Comparison of ENCODE assay signal across 25 cellular contexts in genomic region chr2:99868260-99868659, GRCh38.
DNase-seq lines count a peak whose midpoint lies in the region; ATAC-seq and TF ChIP-seq lines count a peak whose summit lies in the region.
"Had no signal": no experiment of that assay in that cellular context is flagged by ENCODE, and none has a peak within 500 bp of the region (broad histone marks: within the 10 kb centered on the region; RNA-seq: fewer than 3 reads in every experiment).

No MANE protein-coding gene starts in this region.

- H3K27ac ChIP-seq in 22Rv1 (peak overlapping the region; percentile 20; the same call in 1 of the 2 replicates), DOHH2 (ENCODE audit: low read depth, low read length) (no peak overlapping the region), OCI-LY1 (ENCODE audit: low read depth, low read length, poor library complexity, severe bottlenecking) (peak overlapping the region; percentile 63), heart left ventricle (no peak overlapping the region)
- H3K27ac ChIP-seq in CD4-positive, alpha-beta memory T cell (ENCODE audit: low read depth, low read length): no peak overlapping the region
- H3K27ac ChIP-seq: GM23248 had no signal

- peaks cover 21% of the 10 kb centered on the region for H3K4me1 Mint-ChIP-seq in memory B cell
- H3K4me1 Mint-ChIP-seq in CD4-positive, alpha-beta memory T cell: no peaks in the 10 kb centered on the region
- H3K4me1 Mint-ChIP-seq: activated CD4-positive, alpha-beta memory T cell treated with anti-CD3 and anti-CD28 coated beads, Interleukin-2, amount 10 ng/mL, durations not matched to agents 7 days and 5 days; activated naive CD8-positive, alpha-beta T cell treated with anti-CD3 and anti-CD28 coated beads, Interleukin-2, amount 10 ng/mL, durations not matched to agents 7 days and 5 days; activated T-helper 17 cell treated with anti-CD3 and anti-CD28 coated beads, Interleukin-2, amount 50 U/mL, for 72 hours; central memory CD8-positive, alpha-beta T cell had no signal

- no peaks in the 10 kb centered on the region for H3K27me3 Mint-ChIP-seq in memory B cell
- H3K27me3 Mint-ChIP-seq in CD4-positive, alpha-beta memory T cell: peaks cover 0 to 4% of the 10 kb centered on the region in 2 donors
- H3K27me3 Mint-ChIP-seq: activated CD4-positive, alpha-beta memory T cell treated with anti-CD3 and anti-CD28 coated beads, Interleukin-2, amount 10 ng/mL, durations not matched to agents 7 days and 5 days; activated T-helper 17 cell treated with anti-CD3 and anti-CD28 coated beads, Interleukin-2, amount 50 U/mL, for 72 hours; central memory CD8-positive, alpha-beta T cell had no signal

- no peak overlapping the region for H2AFZ ChIP-seq in OCI-LY1 (ENCODE audit: low read length)
- H2AFZ ChIP-seq: GM23248 had no signal

- DNase-seq in memory B cell (ENCODE audit: low spot score in 2 of 2): no peak
- DNase-seq in CD4-positive, alpha-beta memory T cell: no peak
- DNase-seq in heart left ventricle: no peak
- DNase-seq: activated CD4-positive, alpha-beta memory T cell treated with anti-CD3 and anti-CD28 coated beads, Interleukin-2, amount 10 ng/mL, durations not matched to agents 7 days and 5 days; activated CD4-positive, alpha-beta T cell treated with anti-CD3 and anti-CD28 coated beads for 1 hour; activated CD8-positive, alpha-beta memory T cell treated with anti-CD3 and anti-CD28 coated beads, Interleukin-2, amount 50 U/mL, for 48 hours; activated naive CD8-positive, alpha-beta T cell treated with anti-CD3 and anti-CD28 coated beads, Interleukin-2, amount 10 ng/mL, durations not matched to agents 7 days and 5 days; GM23248; KBM-7; left ventricle myocardium superior; NCI-H2107; NCI-H446 treated with DMSO at 0.1 percent for 48 hours; OCI-M1; right cardiac atrium; stimulated activated CD4-positive, alpha-beta T cell treated with anti-CD3 and anti-CD28 coated beads, Interleukin-2, amount 100 ng/mL, for 24 hours had no signal

- H3K4me1 ChIP-seq in DOHH2 (ENCODE audit: control insufficient read depth, low read length) (peaks cover 35% of the 10 kb centered on the region), OCI-LY1 (ENCODE audit: insufficient read depth, low read length, severe bottlenecking) (peaks cover 74% of the 10 kb centered on the region), heart left ventricle (peaks cover 0 to 18% (median 13%) of the 10 kb centered on the region in 12 donors)
- no peaks in the 10 kb centered on the region for H3K4me1 ChIP-seq in CD4-positive, alpha-beta memory T cell (ENCODE audit: insufficient read depth, low read length)

- WGBS in heart left ventricle, 4 donors: 84 to 95% (median 93%) methylated on average over 4 of the region's 4 CpGs

- peaks cover 17% of the 10 kb centered on the region for H3K36me3 Mint-ChIP-seq in memory B cell
- H3K36me3 Mint-ChIP-seq in CD4-positive, alpha-beta memory T cell: no peaks in the 10 kb centered on the region
- H3K36me3 Mint-ChIP-seq: activated naive CD8-positive, alpha-beta T cell treated with anti-CD3 and anti-CD28 coated beads, Interleukin-2, amount 10 ng/mL, durations not matched to agents 7 days and 5 days; natural killer cell treated with Interleukin-12 subunit alpha and Interleukin-12 subunit beta and Interleukin-15 and Interleukin-18, amount 100 ng/mL, for 72 hours had no signal

- no peak overlapping the region; the same call in 1 of the 2 replicates for H3K9ac ChIP-seq in OCI-LY1 (ENCODE audit: low read length)
- H3K9ac ChIP-seq: GM23248 had no signal

- no peak overlapping the region for H3K4me3 Mint-ChIP-seq in memory B cell
- no peak overlapping the region for H3K4me3 Mint-ChIP-seq in CD4-positive, alpha-beta memory T cell
- H3K4me3 Mint-ChIP-seq: activated CD4-positive, alpha-beta memory T cell treated with anti-CD3 and anti-CD28 coated beads, Interleukin-2, amount 10 ng/mL, durations not matched to agents 7 days and 5 days; activated naive CD8-positive, alpha-beta T cell treated with anti-CD3 and anti-CD28 coated beads, Interleukin-2, amount 10 ng/mL, durations not matched to agents 7 days and 5 days; activated T-helper 17 cell treated with anti-CD3 and anti-CD28 coated beads, Interleukin-2, amount 50 U/mL, for 72 hours; central memory CD8-positive, alpha-beta T cell; natural killer cell treated with Interleukin-12 subunit alpha and Interleukin-12 subunit beta and Interleukin-15 and Interleukin-18, amount 100 ng/mL, for 72 hours; T-helper 1 cell treated with Interleukin-12 subunit alpha and Interleukin-12 subunit beta and Interleukin-4 antibody, amounts not matched to agents 30 μg/mL and 1 μg/mL, for 36 hours had no signal

- no peaks in the 10 kb centered on the region for H4K20me1 ChIP-seq in DOHH2 (ENCODE audit: control insufficient read depth, insufficient read depth, low read depth, low read length)
- no peaks in the 10 kb centered on the region for H4K20me1 ChIP-seq in OCI-LY1 (ENCODE audit: insufficient read depth, low read length)

- H3F3A ChIP-seq in DOHH2 (ENCODE audit: control insufficient read depth, insufficient read depth) (no peaks in the 10 kb centered on the region), OCI-LY1 (ENCODE audit: insufficient read depth, low read length) (no peaks in the 10 kb centered on the region)

- POLR2A ChIA-PET in CD4-positive, alpha-beta memory T cell (lab: Charles Lee; ENCODE audit: partially characterized antibody): no interaction called here

- H3K9me2 ChIP-seq in DOHH2 (replicated peaks; ENCODE audit: control insufficient read depth, low read length): no peaks in the 10 kb centered on the region
- no peaks in the 10 kb centered on the region for H3K9me2 ChIP-seq in OCI-LY1 (ENCODE audit: low read depth, low read length)

- TF ChIP-seq CTCF in 22Rv1 (IDR thresholded peaks at IDR 0.05): no peak
- no peak for TF ChIP-seq CTCF in DOHH2 (IDR thresholded peaks at IDR 0.05; ENCODE audit: low read depth, low read length, poor library complexity, severe bottlenecking)
- TF ChIP-seq CTCF in OCI-LY1 (IDR thresholded peaks at IDR 0.05; ENCODE audit: low read length): no peak
- TF ChIP-seq CTCF in heart left ventricle (IDR thresholded peaks at IDR 0.05): no peak

- H3K4me3 ChIP-seq in DOHH2 (ENCODE audit: low read length) (no peak overlapping the region), OCI-LY1 (ENCODE audit: low read depth, low read length, poor library complexity, severe bottlenecking) (no peak overlapping the region), heart left ventricle (no peak overlapping the region)
- H3K4me3 ChIP-seq in CD4-positive, alpha-beta memory T cell (ENCODE audit: low read length in 2 of 2): no peak overlapping the region
- H3K4me3 ChIP-seq: dorsolateral prefrontal cortex, GM23248 had no signal

- no peaks in the 10 kb centered on the region for H3K27me3 ChIP-seq in DOHH2 (ENCODE audit: control insufficient read depth, low read length)
- no peaks in the 10 kb centered on the region for H3K27me3 ChIP-seq in OCI-LY1 (ENCODE audit: insufficient read depth, low read length)
- no peaks in the 10 kb centered on the region for H3K27me3 ChIP-seq in CD4-positive, alpha-beta memory T cell (ENCODE audit: insufficient read depth, low read length)
- H3K27me3 ChIP-seq in heart left ventricle: no peaks in the 10 kb centered on the region

- intact Hi-C loops in CD4-positive, alpha-beta memory T cell (cut with micrococcal nuclease): no loop called here
- intact Hi-C loops in heart left ventricle (cut with DNase I): no loop called here

- H3K79me2 ChIP-seq in DOHH2 (ENCODE audit: control insufficient read depth, low read length) (no peaks in the 10 kb centered on the region), OCI-LY1 (ENCODE audit: insufficient read depth, low read length) (no peaks in the 10 kb centered on the region)

- TF ChIP-seq POLR2A in heart left ventricle (IDR thresholded peaks at IDR 0.05): no peak

- CTCF ChIA-PET in CD4-positive, alpha-beta memory T cell (lab: Charles Lee; ENCODE audit: partially characterized antibody): no interaction called here

- H3K9me3 ChIP-seq in DOHH2 (ENCODE audit: control insufficient read depth, insufficient read depth, low read length): no peaks in the 10 kb centered on the region
- H3K9me3 ChIP-seq in OCI-LY1 (ENCODE audit: low read length): no peaks in the 10 kb centered on the region
- H3K9me3 ChIP-seq in CD4-positive, alpha-beta memory T cell (ENCODE audit: control insufficient read depth in 1 of 2, low read length in 2 of 2): no peaks in the 10 kb centered on the region
- H3K9me3 ChIP-seq in heart left ventricle: no peaks in the 10 kb centered on the region

- no peak for ATAC-seq in memory B cell (ENCODE audit: low read depth)
- no peak for ATAC-seq in HG03095 (IDR thresholded peaks at IDR 0.05; ENCODE audit: unreplicated experiment)
- no peak for ATAC-seq in HG02571 (IDR thresholded peaks at IDR 0.05; ENCODE audit: unreplicated experiment)
- no peak for ATAC-seq in heart left ventricle
- ATAC-seq: activated T-helper 17 cell treated with anti-CD3 and anti-CD28 coated beads, Interleukin-2, amount 50 U/mL, for 72 hours; left ventricle myocardium superior; natural killer cell treated with Interleukin-12 subunit alpha and Interleukin-12 subunit beta and Interleukin-15 and Interleukin-18, amount 100 ng/mL, for 72 hours had no signal

- no peaks in the 10 kb centered on the region for H3K9me3 Mint-ChIP-seq in memory B cell
- no peaks in the 10 kb centered on the region for H3K9me3 Mint-ChIP-seq in CD4-positive, alpha-beta memory T cell
- H3K9me3 Mint-ChIP-seq: activated CD4-positive, alpha-beta memory T cell treated with anti-CD3 and anti-CD28 coated beads, Interleukin-2, amount 10 ng/mL, durations not matched to agents 7 days and 5 days; activated naive CD8-positive, alpha-beta T cell treated with anti-CD3 and anti-CD28 coated beads, Interleukin-2, amount 10 ng/mL, durations not matched to agents 7 days and 5 days; activated T-helper 17 cell treated with anti-CD3 and anti-CD28 coated beads, Interleukin-2, amount 50 U/mL, for 72 hours; central memory CD8-positive, alpha-beta T cell; natural killer cell treated with Interleukin-12 subunit alpha and Interleukin-12 subunit beta and Interleukin-15 and Interleukin-18, amount 100 ng/mL, for 72 hours; T-helper 1 cell treated with Interleukin-12 subunit alpha and Interleukin-12 subunit beta and Interleukin-4 antibody, amounts not matched to agents 30 μg/mL and 1 μg/mL, for 36 hours had no signal

- H3K27ac Mint-ChIP-seq in memory B cell: peak overlapping the region; percentile 31
- H3K27ac Mint-ChIP-seq in CD4-positive, alpha-beta memory T cell: no peak overlapping the region
- H3K27ac Mint-ChIP-seq: activated CD4-positive, alpha-beta memory T cell treated with anti-CD3 and anti-CD28 coated beads, Interleukin-2, amount 10 ng/mL, durations not matched to agents 7 days and 5 days; activated naive CD8-positive, alpha-beta T cell treated with anti-CD3 and anti-CD28 coated beads, Interleukin-2, amount 10 ng/mL, durations not matched to agents 7 days and 5 days; activated T-helper 17 cell treated with anti-CD3 and anti-CD28 coated beads, Interleukin-2, amount 50 U/mL, for 72 hours; natural killer cell treated with Interleukin-12 subunit alpha and Interleukin-12 subunit beta and Interleukin-15 and Interleukin-18, amount 100 ng/mL, for 72 hours; T-helper 1 cell treated with Interleukin-12 subunit alpha and Interleukin-12 subunit beta and Interleukin-4 antibody, amounts not matched to agents 30 μg/mL and 1 μg/mL, for 36 hours had no signal

- H3K4me2 ChIP-seq in DOHH2 (ENCODE audit: low read length) (0 out of 2 replicates have a peak overlapping the region, but pooled peaks have one; percentile 7), OCI-LY1 (ENCODE audit: low read length) (no peak overlapping the region; the same call in 1 of the 2 replicates)

- H3K36me3 ChIP-seq in DOHH2 (ENCODE audit: control insufficient read depth, low read length) (no peaks in the 10 kb centered on the region), OCI-LY1 (ENCODE audit: insufficient read depth, low read length) (peaks cover 38% of the 10 kb centered on the region; the same call in 1 of the 2 replicates), heart left ventricle (no peaks in the 10 kb centered on the region)
- H3K36me3 ChIP-seq in CD4-positive, alpha-beta memory T cell (ENCODE audit: insufficient read depth, low read length): no peaks in the 10 kb centered on the region

Comparison
In these comparisons a context has a peak if more than half of its experiments do, and no peak if none do; other contexts are left out.
1. H3K27ac ChIP-seq: peak in 22Rv1 (single experiment) and OCI-LY1 (single experiment); none in DOHH2 (single experiment), CD4-positive, alpha-beta memory T cell (single experiment) and heart left ventricle (0 of 12).